Comparison of ENCODE assay signal across 1 cellular context in genomic region chr12:12908252-12908651, GRCh38.
TF ChIP-seq lines count a peak whose summit lies in the region.

No MANE protein-coding gene starts in this region.

TF ChIP-seq in K562, 482 proteins besides CTCF, POLR2A, EP300 and RAD21 (continued from another document):
- no peak for TF ChIP-seq CBFA2T2 (conservative IDR thresholded peaks at IDR 0.05)
